Comparison of ENCODE assay signal across 8 cellular contexts in genomic region chr12:7128681-7129593, GRCh38. TPM values are rescaled to one million over a fixed set of nuclear protein-coding genes. Genes with fewer than 3 reads are reported as not detected.
DNase-seq lines count a peak whose midpoint lies in the region; ATAC-seq and TF ChIP-seq lines count a peak whose summit lies in the region.

Gene RBP5, minus strand, starts transcription at chr12:7128889. Its CDS starts 114 bp downstream, at chr12:7128775.

- peaks cover 30% of the 10 kb centered on the region for H3K4me1 Mint-ChIP-seq in activated T-cell treated with anti-CD3 and anti-CD28 coated beads, Interleukin-2, amount 50 U/mL, for 4 hours (ENCODE audit: low read depth)

- TF ChIP-seq POLR2A in right lobe of liver (IDR thresholded peaks at IDR 0.05) (no peak), thyroid gland (IDR thresholded peaks at IDR 0.05) (no peak)

- ATAC-seq in activated T-cell treated with anti-CD3 and anti-CD28 coated beads, Interleukin-2, amount 50 U/mL, for 4 hours = no peak
- ATAC-seq in right lobe of liver = peak; percentile 24 to 55 (median 48)

- intact Hi-C loops in ascending aorta (cut with DNase I) (loop anchor here (1.0 kb wide), 1 partner anchor 20 kb away; the partner anchor contains the start of gene C1RL), right lobe of liver (cut with DNase I) (no loop called here), thyroid gland (cut with DNase I) (no loop called here)

- no peaks in the 10 kb centered on the region for H3K27me3 Mint-ChIP-seq in activated T-cell treated with anti-CD3 and anti-CD28 coated beads, Interleukin-2, amount 50 U/mL, for 4 hours (ENCODE audit: low read depth)

- no peaks in the 10 kb centered on the region for H3K36me3 Mint-ChIP-seq in activated T-cell treated with anti-CD3 and anti-CD28 coated beads, Interleukin-2, amount 50 U/mL, for 4 hours (ENCODE audit: insufficient read depth)

- peak within 1 kb of the TSS; percentile 68 to 74 for H3K4me3 ChIP-seq in ascending aorta
- H3K4me3 ChIP-seq in right lobe of liver = peak within 1 kb of the TSS; percentile 44 to 89 (median 87)
- H3K4me3 ChIP-seq in thyroid gland (replicated peaks in 1 of 3) = peak within 1 kb of the TSS; percentile 29 to 68 (median 67)

- WGBS in right lobe of liver (ENCODE audit: insufficient coverage, low coverage, low lambda C conversion rate, missing lambda C conversion rate) = 15% methylated on average over 8 of the region's 11 CpGs
- WGBS in thyroid gland, 2 donors = 42 to 44% methylated on average over 9 of the region's 11 CpGs

- TF ChIP-seq CTCF in ascending aorta (IDR thresholded peaks at IDR 0.05) = no peak
- no peak for TF ChIP-seq CTCF in right lobe of liver (IDR thresholded peaks at IDR 0.05)
- no peak for TF ChIP-seq CTCF in thyroid gland (IDR thresholded peaks at IDR 0.05)

- no peaks in the 10 kb centered on the region for H3K36me3 ChIP-seq in ascending aorta
- H3K36me3 ChIP-seq in right lobe of liver = peaks cover 0 to 6% (median 0%) of the 10 kb centered on the region in 4 donors
- H3K36me3 ChIP-seq in thyroid gland = peaks cover 0 to 6% of the 10 kb centered on the region in 2 donors

- H3K27ac ChIP-seq in ascending aorta (peak within 1 kb of the TSS; percentile 79 to 84), right lobe of liver (peak within 1 kb of the TSS; percentile 83 to 97 (median 89)), thyroid gland (peak within 1 kb of the TSS; percentile 50 to 86 (median 69))

- DNase-seq in activated T-cell treated with anti-CD3 and anti-CD28 coated beads, Interleukin-2, amount 50 U/mL, for 4 hours = no peak
- no peak for DNase-seq in activated T-cell treated with anti-CD3 and anti-CD28 coated beads, Interleukin-2, amount 50 U/mL, for 1 hour
- DNase-seq in ascending aorta (ENCODE audit: low spot score in 2 of 2) (no peak), right lobe of liver (peak; percentile 56 to 92 (median 90)), thyroid gland (peak in 1 of 2 donors; percentile 28), COLO829 (ENCODE audit: low spot score) (no peak), pons (ENCODE audit: low spot score) (no peak), NCI-H187 treated with DMSO at 0.1 percent for 48 hours (lab: John Stamatoyannopoulos, UW) (no peak)

- H3K4me1 ChIP-seq in ascending aorta (peaks cover 6 to 7% of the 10 kb centered on the region in 2 donors), right lobe of liver (peaks cover 0 to 44% (median 9%) of the 10 kb centered on the region in 4 donors), thyroid gland (peaks cover 14 to 17% of the 10 kb centered on the region in 2 donors)

- no peaks in the 10 kb centered on the region for H3K27me3 ChIP-seq in ascending aorta
- no peaks in the 10 kb centered on the region for H3K27me3 ChIP-seq in right lobe of liver
- H3K27me3 ChIP-seq in thyroid gland = no peaks in the 10 kb centered on the region

- H3K4me3 Mint-ChIP-seq in activated T-cell treated with anti-CD3 and anti-CD28 coated beads, Interleukin-2, amount 50 U/mL, for 4 hours = peak within 1 kb of the TSS; percentile 91

- no peaks in the 10 kb centered on the region for H3K9me3 ChIP-seq in ascending aorta
- no peaks in the 10 kb centered on the region for H3K9me3 ChIP-seq in right lobe of liver
- H3K9me3 ChIP-seq in thyroid gland = no peaks in the 10 kb centered on the region

- no peaks in the 10 kb centered on the region for H3K9me3 Mint-ChIP-seq in activated T-cell treated with anti-CD3 and anti-CD28 coated beads, Interleukin-2, amount 50 U/mL, for 4 hours

RNA-seq across cellular contexts. Expression of gene RBP5, which starts in this region (rescaled TPM):
- total RNA-seq in activated T-cell treated with anti-CD3 and anti-CD28 coated beads, Interleukin-2, amount 50 U/mL, for 4 hours = not detected
- total RNA-seq in ascending aorta (0.96 TPM), right lobe of liver (100 to 1,000 TPM in 3 of 6 experiments, 10 to 100 TPM in 3; 44.1 to 239 (median 98.2) TPM), thyroid gland (1 to 10 TPM in 2 of 4 donors, not detected in 2; 2.8 to 4.5 TPM)

Comparison
In these comparisons a context has a peak if more than half of its experiments do, and no peak if none do; other contexts are left out.
1. RNA of gene RBP5 (total RNA-seq): 44.1 to 239 TPM in right lobe of liver; 2.8 to 4.5 TPM in thyroid gland, 0.96 TPM in ascending aorta (single experiment) and not detected in activated T-cell treated with anti-CD3 and anti-CD28 coated beads, Interleukin-2, amount 50 U/mL, for 4 hours; every median in the first group is over 4 times any median in the second.
2. ATAC-seq: peak in right lobe of liver (4 of 4); none in activated T-cell treated with anti-CD3 and anti-CD28 coated beads, Interleukin-2, amount 50 U/mL, for 4 hours (0 of 2).
3. DNase-seq: peak in right lobe of liver (3 of 3); none in activated T-cell treated with anti-CD3 and anti-CD28 coated beads, Interleukin-2, amount 50 U/mL, for 4 hours (single experiment), activated T-cell treated with anti-CD3 and anti-CD28 coated beads, Interleukin-2, amount 50 U/mL, for 1 hour (single experiment), ascending aorta (0 of 2), COLO829 (single experiment), pons (single experiment) and NCI-H187 treated with DMSO at 0.1 percent for 48 hours (single experiment).
4. Peak in every context shown above with its lines, with median percentiles within 50 percentile points of each other: H3K27ac ChIP-seq and H3K4me3 ChIP-seq.